1 cellular context compared by ENCODE assay signal in genomic region chr15:57111002-57111401, GRCh38.
TF ChIP-seq lines count a peak whose summit lies in the region.

No MANE protein-coding gene starts in this region.

TF ChIP-seq in H1, 55 proteins besides CTCF, POLR2A, EP300 and RAD21 (continued from another document):
- TF ChIP-seq TEAD4 (IDR thresholded peaks at IDR 0.05; ENCODE audit: low read depth, low read length) = peak; percentile 79; the same call in 1 of the 2 replicates
